ENCODE assay signal across 1 cellular context in genomic region chr5:14849516-14850294, GRCh38.
TF ChIP-seq lines count a peak whose summit lies in the region.

No MANE protein-coding gene starts in this region.

TF ChIP-seq in H1, 55 proteins besides CTCF, POLR2A, EP300 and RAD21:
- TF ChIP-seq SIRT6 (IDR thresholded peaks at IDR 0.05; ENCODE audit: low read length) (no peak), SAP30 (IDR thresholded peaks at IDR 0.05; ENCODE audit: insufficient read depth, insufficient replicate concordance, low read length) (no peak), USF2 (IDR thresholded peaks at IDR 0.05; ENCODE audit: low read length) (no peak), SUZ12 (IDR thresholded peaks at IDR 0.05; ENCODE audit: low read length) (no peak), TBP (IDR thresholded peaks at IDR 0.05; ENCODE audit: low read depth, low read length) (no peak), NRF1 (IDR thresholded peaks at IDR 0.05; ENCODE audit: low read depth, low read length) (no peak), GABPA (IDR thresholded peaks at IDR 0.05; ENCODE audit: borderline replicate concordance, insufficient read depth, low read length) (no peak), EGR1 (IDR thresholded peaks at IDR 0.05; ENCODE audit: borderline replicate concordance, low read depth, low read length) (no peak), YY1 (IDR thresholded peaks at IDR 0.05; ENCODE audit: low read depth, low read length) (no peak), ZNF274 (IDR thresholded peaks at IDR 0.05; ENCODE audit: borderline replicate concordance, extremely low read depth, low read length) (no peak)
